In the genomic region with DNA sequence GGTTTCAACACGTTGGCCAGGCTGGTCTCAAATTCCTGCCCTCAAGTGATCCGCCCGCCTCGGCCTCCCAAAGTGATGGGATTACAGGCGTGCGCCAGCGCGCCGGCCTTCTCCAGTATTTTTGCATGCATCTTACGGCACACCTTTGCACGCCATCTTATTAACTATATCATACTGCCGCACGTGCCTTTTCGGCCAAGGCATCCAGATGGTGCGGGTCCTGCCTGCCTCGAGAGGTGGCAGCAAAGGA, we compare ENCODE assay signal across 7 cellular contexts. TPM values are rescaled to one million over a fixed set of nuclear protein-coding genes. Genes with fewer than 3 reads are reported as not detected.
A peak's percentile ranks its signal among the peaks of the same experiment; 100 is the strongest.
DNase-seq lines count a peak whose midpoint lies in the region; ATAC-seq and TF ChIP-seq lines count a peak whose summit lies in the region.

No MANE protein-coding gene starts in this region.

- no peaks in the 10 kb centered on the region for H3K9me2 ChIP-seq in MM.1S (replicated peaks; ENCODE audit: insufficient read depth, low read length)

- no peaks in the 10 kb centered on the region for H3K4me1 ChIP-seq in MM.1S (ENCODE audit: low read length)
- H3K4me1 ChIP-seq in lung (ENCODE audit: control insufficient read depth in 2 of 2, insufficient read depth in 2 of 2, low read length in 2 of 2): peaks cover 0 to 5% of the 10 kb centered on the region in 2 donors

- in situ Hi-C loops in astrocyte of the spinal cord (cut with HindIII; ENCODE audit: low sequenced_read_pairs): no loop called here

- peak overlapping the region; percentile 87 for H3K4me3 ChIP-seq in GM12865 (ENCODE audit: low read depth, low read length)
- peak overlapping the region; percentile 79 for H3K4me3 ChIP-seq in MM.1S (ENCODE audit: low read length)
- H3K4me3 ChIP-seq in astrocyte of the spinal cord (ENCODE audit: low read depth, low read length): peak overlapping the region; percentile 57
- H3K4me3 ChIP-seq in lung: peak overlapping the region; percentile 66

- H3K4me2 ChIP-seq in MM.1S (ENCODE audit: low read depth, low read length): peak overlapping the region; percentile 73; the same call in 1 of the 2 replicates

- no peaks in the 10 kb centered on the region for H3K36me3 ChIP-seq in MM.1S (replicated peaks; ENCODE audit: insufficient read depth, low read length)
- H3K36me3 ChIP-seq in lung (ENCODE audit: control insufficient read depth in 2 of 2, insufficient read depth in 2 of 2, low read length in 2 of 2): peaks cover 0 to 9% of the 10 kb centered on the region in 2 donors

- peaks cover 28% of the 10 kb centered on the region for H3K79me2 ChIP-seq in MM.1S (ENCODE audit: low read length)

- no peaks in the 10 kb centered on the region for H3F3A ChIP-seq in MM.1S (ENCODE audit: insufficient read depth, low read length)

- H3K9me3 ChIP-seq in MM.1S (replicated peaks; ENCODE audit: insufficient read depth, low read length): no peaks in the 10 kb centered on the region
- no peaks in the 10 kb centered on the region for H3K9me3 ChIP-seq in lung (ENCODE audit: control insufficient read depth in 2 of 2, insufficient read depth in 1 of 2, low read length in 1 of 2)

- H3K27me3 ChIP-seq in MM.1S (replicated peaks; ENCODE audit: insufficient read depth, low read length) (no peaks in the 10 kb centered on the region), lung (ENCODE audit: control insufficient read depth, insufficient read depth) (no peaks in the 10 kb centered on the region)

- H3K27ac ChIP-seq in MM.1S (ENCODE audit: low read length) (peak overlapping the region; percentile 95; the same call in 1 of the 2 replicates), lung (ENCODE audit: low read depth in 1 of 2, low read length in 1 of 2) (peak overlapping the region; percentile 95 to 98)

- peak overlapping the region; percentile 98 for H3K9ac ChIP-seq in MM.1S (ENCODE audit: low read length)

- no peaks in the 10 kb centered on the region for H4K20me1 ChIP-seq in MM.1S (ENCODE audit: insufficient read depth, low read length)

- WGBS in lung, 2 donors: 1% methylated on average over 16 of the region's 16 CpGs

- DNase-seq in GM12865 (ENCODE audit: low read depth) (no peak), MM.1S (peak; percentile 95), astrocyte of the spinal cord (ENCODE audit: low read depth, low spot score) (no peak), lung (ENCODE audit: low spot score) (no peak), Kasumi-1 (lab: John Stamatoyannopoulos, UW) (no peak), glomerular visceral epithelial cell (ENCODE audit: extremely low spot score) (no peak)

- peak; percentile 38 for TF ChIP-seq CTCF in GM12865 (IDR thresholded peaks at IDR 0.05; ENCODE audit: insufficient read depth, low read depth, low read length, missing control alignments)
- peak; percentile 49 for TF ChIP-seq CTCF in MM.1S (IDR thresholded peaks at IDR 0.05; ENCODE audit: low read length)
- TF ChIP-seq CTCF in astrocyte of the spinal cord (IDR thresholded peaks at IDR 0.05; ENCODE audit: low read depth, low read length): peak; percentile 41
- peak; percentile 36 for TF ChIP-seq CTCF in lung (IDR thresholded peaks at IDR 0.05; ENCODE audit: control extremely low read depth, extremely low read depth)

- no peak for ATAC-seq in lung (ENCODE audit: insufficient read depth, low FRiP score)
- ATAC-seq in HG02973 (IDR thresholded peaks at IDR 0.05; ENCODE audit: unreplicated experiment): no peak

- no peak overlapping the region for H2AFZ ChIP-seq in MM.1S (ENCODE audit: low read length)

RNA-seq across cellular contexts. Expression of gene ING5, which starts 0.8 kb away (rescaled TPM):
- total RNA-seq in lung: 10 to 100 TPM; 29.8 to 46.8 TPM
- 10 to 100 TPM; 19.2 to 32.4 TPM for polyA plus RNA-seq in lung

RNA-seq across cellular contexts. Expression of gene DTYMK, which starts 14.5 kb away (rescaled TPM):
- total RNA-seq in lung: 10 to 100 TPM; 17.4 to 24.3 TPM
- 10 to 100 TPM; 15.6 to 21.9 TPM for polyA plus RNA-seq in lung

RNA-seq across cellular contexts. Expression of gene D2HGDH, which starts 33.4 kb away (rescaled TPM):
- 10 to 100 TPM; 22.2 to 45.3 TPM for total RNA-seq in lung
- polyA plus RNA-seq in lung: 10 to 100 TPM; 12.2 to 32.2 TPM
